In genomic region chr4:25439913-25440477, GRCh38 we compare ENCODE assay signal across 8 cellular contexts.
DNase-seq lines count a peak whose midpoint lies in the region; ATAC-seq, FAIRE-seq and TF ChIP-seq lines count a peak whose summit lies in the region.

No MANE protein-coding gene starts in this region.

- POLR2A ChIA-PET in endothelial cell of umbilical vein (lab: Charles Lee) = no interaction called here

- peak; percentile 37 for DNase-seq in D721Med (ENCODE audit: insufficient read length, low spot score)
- DNase-seq in NCI-H510A (lab: John Stamatoyannopoulos, UW) = peak; percentile 24
- peak; percentile 35 to 58 for DNase-seq in activated CD4-positive, alpha-beta T cell treated with anti-CD3 and anti-CD28 coated beads, Interleukin-2, amount 50 U/mL, for 48 hours
- peak; percentile 71 for DNase-seq in endothelial cell of umbilical vein (ENCODE audit: low read depth, low spot score)
- peak; percentile 47 for DNase-seq in middle frontal gyrus (ENCODE audit: extremely low spot score, low spot score)
- peak in 1 of 2 donors; percentile 72 for DNase-seq in suprapubic skin (ENCODE audit: low spot score in 2 of 2)

- no peaks in the 10 kb centered on the region for H3K9me1 ChIP-seq in endothelial cell of umbilical vein (replicated peaks; ENCODE audit: control insufficient read depth, extremely low read depth, insufficient read depth, low read length)

- TF ChIP-seq POLR2A in endothelial cell of umbilical vein (IDR thresholded peaks at IDR 0.05; ENCODE audit: low read depth, low read length) = no peak
- no peak for TF ChIP-seq POLR2A in suprapubic skin (IDR thresholded peaks at IDR 0.05)

- no peaks in the 10 kb centered on the region for H3K27me3 ChIP-seq in endothelial cell of umbilical vein (ENCODE audit: control insufficient read depth in 2 of 2, insufficient read depth in 2 of 2, low read length in 2 of 2)
- H3K27me3 ChIP-seq in suprapubic skin = no peaks in the 10 kb centered on the region

- H3K4me1 ChIP-seq in endothelial cell of umbilical vein (ENCODE audit: control insufficient read depth, extremely low read depth, insufficient read depth, low read length) (peaks cover 6% of the 10 kb centered on the region), suprapubic skin (no peaks in the 10 kb centered on the region)

- 30% methylated on average over 2 of the region's 2 CpGs for WGBS in suprapubic skin

- TF ChIP-seq CTCF in D721Med (IDR thresholded peaks at IDR 0.05; ENCODE audit: insufficient read depth, missing control alignments) (peak; percentile 84), endothelial cell of umbilical vein (IDR thresholded peaks at IDR 0.05; ENCODE audit: extremely low read depth in 1 of 2, insufficient read depth in 1 of 2, low read depth in 1 of 2, low read length in 2 of 2) (peak; percentile 87 to 93), suprapubic skin (IDR thresholded peaks at IDR 0.05) (peak; percentile 2 to 77)

- no peaks in the 10 kb centered on the region for H3K79me2 ChIP-seq in endothelial cell of umbilical vein (ENCODE audit: control insufficient read depth, insufficient read depth, low read length)

- FAIRE-seq in D721Med (lab: Jason Lieb, UNC) (peak; percentile 81), endothelial cell of umbilical vein (lab: Jason Lieb, UNC) (peak; percentile 78)

- H2AFZ ChIP-seq in endothelial cell of umbilical vein (ENCODE audit: low read depth, low read length) = peak overlapping the region; percentile 73

- H3K9me3 ChIP-seq in endothelial cell of umbilical vein (replicated peaks; ENCODE audit: control insufficient read depth, insufficient read depth, low read length) = no peaks in the 10 kb centered on the region
- H3K9me3 ChIP-seq in suprapubic skin = no peaks in the 10 kb centered on the region

- H3K36me3 ChIP-seq in endothelial cell of umbilical vein (ENCODE audit: control insufficient read depth in 2 of 2, extremely low read depth in 1 of 2, insufficient read depth in 2 of 2, low read length in 2 of 2) = no peaks in the 10 kb centered on the region
- no peaks in the 10 kb centered on the region for H3K36me3 ChIP-seq in suprapubic skin

- ATAC-seq in GM19455 (IDR thresholded peaks at IDR 0.05; ENCODE audit: unreplicated experiment) = peak; percentile 94
- ATAC-seq in HG03460 (IDR thresholded peaks at IDR 0.05; ENCODE audit: unreplicated experiment) = peak; percentile 89

- no peaks in the 10 kb centered on the region for H4K20me1 ChIP-seq in endothelial cell of umbilical vein (replicated peaks; ENCODE audit: control insufficient read depth, extremely low read depth, insufficient read depth, low read length)

- no peak overlapping the region for H3K4me2 ChIP-seq in endothelial cell of umbilical vein (ENCODE audit: insufficient read depth, low read length)

- H3K4me3 ChIP-seq in endothelial cell of umbilical vein (replicated peaks in 1 of 3; ENCODE audit: insufficient read depth in 1 of 3, low read depth in 1 of 3, low read length in 3 of 3) = no peak overlapping the region
- no peak overlapping the region for H3K4me3 ChIP-seq in suprapubic skin

- TF ChIP-seq EP300 in suprapubic skin (IDR thresholded peaks at IDR 0.05) = no peak

- H3K9ac ChIP-seq in endothelial cell of umbilical vein (replicated peaks; ENCODE audit: extremely low read depth, insufficient read depth, low read length) = no peak overlapping the region

- CTCF ChIA-PET in endothelial cell of umbilical vein (lab: Charles Lee) = interaction anchor here (0.6 to 7.3 kb wide), 48 partner anchors 8 to 971 kb away, joined by 3 to 414 read pairs (median 4); partner anchors contain the start of gene ZCCHC4

- H3K27ac ChIP-seq in endothelial cell of umbilical vein (ENCODE audit: insufficient read depth, low read depth, low read length) (no peak overlapping the region), suprapubic skin (no peak overlapping the region)

- no TSS peak for BruUV-seq in endothelial cell of umbilical vein (replicated peaks; lab: Mats Ljungman, UMichigan)

- intact Hi-C loops in endothelial cell of umbilical vein (cut with micrococcal nuclease) = loop anchor here (1.0 to 10.0 kb wide), 8 partner anchors 47 to 545 kb away; partner anchors contain the start of gene SEL1L3

- dilution Hi-C loops in endothelial cell of umbilical vein (cut with MboI; ENCODE audit: extremely low pct_ligation_motif_present, low sequenced_read_pairs) = no loop called here

TF ChIP-seq in endothelial cell of umbilical vein, 7 proteins besides CTCF, POLR2A, EP300 and RAD21:
- TF ChIP-seq GATA2 (IDR thresholded peaks at IDR 0.05; ENCODE audit: insufficient read depth, insufficient read length, low read depth, low read length) = no peak
- no peak for TF ChIP-seq POLR2AphosphoS5 (IDR thresholded peaks at IDR 0.05; ENCODE audit: insufficient read depth, low read depth, low read length)
- TF ChIP-seq MAX (IDR thresholded peaks at IDR 0.05; ENCODE audit: insufficient read depth, insufficient read length) = no peak
- TF ChIP-seq JUN (IDR thresholded peaks at IDR 0.05; ENCODE audit: borderline replicate concordance, insufficient read depth, insufficient read length, low read depth) = no peak
- TF ChIP-seq MYC (IDR thresholded peaks at IDR 0.05; ENCODE audit: low read depth, low read length) = no peak
- TF ChIP-seq EZH2 (IDR thresholded peaks at IDR 0.05; ENCODE audit: borderline replicate concordance, low read depth, low read length, severe bottlenecking) = no peak
- no peak for TF ChIP-seq FOS (IDR thresholded peaks at IDR 0.05; ENCODE audit: borderline replicate concordance, insufficient read depth, low read length)

Comparison
In these comparisons a context has a peak if more than half of its experiments do, and no peak if none do; other contexts are left out.
1. CTCF ChIP-seq: peak in every context shown above with its lines; median percentile 90 in endothelial cell of umbilical vein; 84 in D721Med; 40 in suprapubic skin.